1 cellular context compared by ENCODE assay signal in the genomic region with DNA sequence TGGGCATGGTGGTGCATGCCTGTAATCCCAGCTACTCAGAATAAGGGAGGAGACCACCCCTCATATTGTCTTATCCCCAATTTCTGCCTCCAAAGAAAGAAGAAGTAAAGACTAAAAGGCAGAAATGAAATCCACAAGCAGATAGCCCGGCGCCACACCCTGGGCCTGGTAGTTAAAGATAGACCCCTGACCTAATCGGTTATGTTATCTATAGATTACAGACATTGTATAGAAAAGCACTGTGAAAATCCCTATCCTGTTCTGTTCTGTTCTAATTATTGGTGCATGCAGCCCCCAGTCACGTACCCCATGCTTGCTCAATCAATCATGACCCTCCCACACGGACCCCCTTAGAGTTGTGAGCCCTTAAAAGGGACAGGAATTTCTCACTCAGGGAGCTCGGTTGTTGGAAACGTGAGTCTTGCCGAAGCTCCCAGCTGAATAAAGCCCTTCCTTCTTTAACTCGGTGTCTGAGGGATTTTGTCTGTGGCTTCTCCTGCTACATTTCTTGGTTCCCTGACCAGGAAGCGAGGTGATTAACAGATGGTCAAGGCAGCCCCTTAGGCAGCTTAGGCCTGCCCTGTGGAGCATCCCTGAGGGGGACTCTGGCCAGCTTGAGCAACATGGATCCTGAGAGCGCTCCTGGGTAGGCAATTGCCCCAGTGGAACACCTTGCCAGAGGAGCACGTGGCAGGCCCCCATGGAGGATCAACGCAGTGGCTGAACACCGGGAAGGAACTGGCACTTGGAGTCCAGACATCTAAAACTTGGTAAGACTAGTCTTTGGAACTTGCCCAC.
TF ChIP-seq lines count a peak whose summit lies in the region.
"Not testable (repeated sequence)": the region's sequence is repeated elsewhere in the genome, so short reads cannot be mapped to it uniquely, and the experiment has no call there.

No MANE protein-coding gene starts in this region.

TF ChIP-seq in K562, 482 proteins besides CTCF, POLR2A, EP300 and RAD21 (continued from another document and continues in another):
- TF ChIP-seq ARNT (IDR thresholded peaks at IDR 0.05) (peak in 1 of 2 experiments; percentile 34; a peak in 2 of 4 replicates), SAP30 (IDR thresholded peaks at IDR 0.05; ENCODE audit: borderline replicate concordance, insufficient read depth, low read depth, low read length, poor library complexity, severe bottlenecking) (peak; percentile 37), ZNF57 (CRISPR knock-in tag; IDR thresholded peaks at IDR 0.05) (0 out of 2 replicates have a peak, but pooled peaks have one; percentile 25), MTA3 (IDR thresholded peaks at IDR 0.05; ENCODE audit: borderline replicate concordance) (peak; percentile 68; the same call in 1 of the 2 replicates), ZNF395 (CRISPR knock-in tag; IDR thresholded peaks at IDR 0.05) (peak; percentile 25; the same call in 1 of the 2 replicates), FOSL1 (tag; conservative IDR thresholded peaks at IDR 0.05) (peak; percentile 44), RBFOX2 (IDR thresholded peaks at IDR 0.05; ENCODE audit: low read depth, low read length) (peak; percentile 63), ZBTB17 (CRISPR knock-in tag; IDR thresholded peaks at IDR 0.05) (0 out of 2 replicates have a peak, but pooled peaks have one; percentile 35), TFAP4 (CRISPR knock-in tag; IDR thresholded peaks at IDR 0.05; ENCODE audit: borderline replicate concordance) (peak; percentile 64; the same call in 1 of the 2 replicates), ERF (CRISPR knock-in tag; IDR thresholded peaks at IDR 0.05) (0 out of 2 replicates have a peak, but pooled peaks have one; percentile 20), GATA2 (CRISPR knock-in tag; IDR thresholded peaks at IDR 0.05) (peak; percentile 82), CCNT2 (IDR thresholded peaks at IDR 0.05; ENCODE audit: borderline replicate concordance, extremely low read depth, insufficient read length, low read depth, low read length) (peak; percentile 42), BCOR (IDR thresholded peaks at IDR 0.05) (peak; percentile 50), MBD2 (IDR thresholded peaks at IDR 0.05; ENCODE audit: borderline replicate concordance, low read depth) (peak; percentile 43), CREB3 (tag; conservative IDR thresholded peaks at IDR 0.05; ENCODE audit: low read depth) (peak; percentile 58; the same call in 1 of the 2 replicates), GABPA (tag; conservative IDR thresholded peaks at IDR 0.05; ENCODE audit: low read depth) (0 out of 2 replicates have a peak, but pooled peaks have one; percentile 7), ZNF24 (IDR thresholded peaks at IDR 0.05) (peak; percentile 80), ZNF197 (CRISPR knock-in tag; IDR thresholded peaks at IDR 0.05; ENCODE audit: low read depth) (peak; percentile 86; the same call in 1 of the 2 replicates), JUN (IDR thresholded peaks at IDR 0.05; ENCODE audit: borderline replicate concordance, low read depth, low read length) (0 out of 2 replicates have a peak, but pooled peaks have one; percentile 35), E2F6 (IDR thresholded peaks at IDR 0.05; ENCODE audit: borderline replicate concordance in 1 of 2, extremely low read depth in 1 of 2, insufficient read depth in 1 of 2, insufficient read length in 1 of 2, low read depth in 1 of 2, low read length in 1 of 2, poor library complexity in 1 of 2, severe bottlenecking in 1 of 2) (peak in 1 of 2 experiments; percentile 29), PML (IDR thresholded peaks at IDR 0.05; ENCODE audit: low read length) (peak; percentile 79), KLF16 (IDR thresholded peaks at IDR 0.05) (peak; percentile 89), BRD4 (IDR thresholded peaks at IDR 0.05) (peak; percentile 66; the same call in 1 of the 2 replicates), MTF1 (CRISPR knock-in tag; IDR thresholded peaks at IDR 0.05; ENCODE audit: borderline replicate concordance) (0 out of 2 replicates have a peak, but pooled peaks have one; percentile 3), TCF3 (CRISPR knock-in tag; IDR thresholded peaks at IDR 0.05) (peak; percentile 93), ZNF766 (CRISPR knock-in tag; conservative IDR thresholded peaks at IDR 0.05) (peak; percentile 55; the same call in 1 of the 2 replicates), PHB2 (IDR thresholded peaks at IDR 0.05; ENCODE audit: low read depth) (peak; percentile 73; the same call in 1 of the 2 replicates), GATAD2B (IDR thresholded peaks at IDR 0.05; ENCODE audit: borderline replicate concordance) (peak; percentile 85; the same call in 1 of the 2 replicates), NFIC (IDR thresholded peaks at IDR 0.05) (peak; percentile 63), LEF1 (IDR thresholded peaks at IDR 0.05) (peak; percentile 97), NR2C1 (tag; IDR thresholded peaks at IDR 0.05) (0 out of 2 replicates have a peak, but pooled peaks have one; percentile 49), ZNF583 (CRISPR knock-in tag; IDR thresholded peaks at IDR 0.05) (peak; percentile 91), JUND (IDR thresholded peaks at IDR 0.05; ENCODE audit: borderline replicate concordance, low read depth, low read length) (peak; percentile 49), TEAD4 (IDR thresholded peaks at IDR 0.05; ENCODE audit: low read length) (peak; percentile 87), ZEB2 (IDR thresholded peaks at IDR 0.05) (peak; percentile 41; the same call in 1 of the 2 replicates), ZNF445 (CRISPR knock-in tag; IDR thresholded peaks at IDR 0.05; ENCODE audit: low read depth) (peak; percentile 11; the same call in 1 of the 2 replicates), ZNF592 (IDR thresholded peaks at IDR 0.05) (peak; percentile 94), CHD1 (IDR thresholded peaks at IDR 0.05; ENCODE audit: low read length) (peak; percentile 81), SMAD4 (CRISPR knock-in tag; conservative IDR thresholded peaks at IDR 0.05) (peak; percentile 62)
- TF ChIP-seq, protein P1, sequence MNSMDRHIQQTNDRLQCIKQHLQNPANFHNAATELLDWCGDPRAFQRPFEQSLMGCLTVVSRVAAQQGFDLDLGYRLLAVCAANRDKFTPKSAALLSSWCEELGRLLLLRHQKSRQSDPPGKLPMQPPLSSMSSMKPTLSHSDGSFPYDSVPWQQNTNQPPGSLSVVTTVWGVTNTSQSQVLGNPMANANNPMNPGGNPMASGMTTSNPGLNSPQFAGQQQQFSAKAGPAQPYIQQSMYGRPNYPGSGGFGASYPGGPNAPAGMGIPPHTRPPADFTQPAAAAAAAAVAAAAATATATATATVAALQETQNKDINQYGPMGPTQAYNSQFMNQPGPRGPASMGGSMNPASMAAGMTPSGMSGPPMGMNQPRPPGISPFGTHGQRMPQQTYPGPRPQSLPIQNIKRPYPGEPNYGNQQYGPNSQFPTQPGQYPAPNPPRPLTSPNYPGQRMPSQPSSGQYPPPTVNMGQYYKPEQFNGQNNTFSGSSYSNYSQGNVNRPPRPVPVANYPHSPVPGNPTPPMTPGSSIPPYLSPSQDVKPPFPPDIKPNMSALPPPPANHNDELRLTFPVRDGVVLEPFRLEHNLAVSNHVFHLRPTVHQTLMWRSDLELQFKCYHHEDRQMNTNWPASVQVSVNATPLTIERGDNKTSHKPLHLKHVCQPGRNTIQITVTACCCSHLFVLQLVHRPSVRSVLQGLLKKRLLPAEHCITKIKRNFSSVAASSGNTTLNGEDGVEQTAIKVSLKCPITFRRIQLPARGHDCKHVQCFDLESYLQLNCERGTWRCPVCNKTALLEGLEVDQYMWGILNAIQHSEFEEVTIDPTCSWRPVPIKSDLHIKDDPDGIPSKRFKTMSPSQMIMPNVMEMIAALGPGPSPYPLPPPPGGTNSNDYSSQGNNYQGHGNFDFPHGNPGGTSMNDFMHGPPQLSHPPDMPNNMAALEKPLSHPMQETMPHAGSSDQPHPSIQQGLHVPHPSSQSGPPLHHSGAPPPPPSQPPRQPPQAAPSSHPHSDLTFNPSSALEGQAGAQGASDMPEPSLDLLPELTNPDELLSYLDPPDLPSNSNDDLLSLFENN (IDR thresholded peaks at IDR 0.05; ENCODE audit: low read depth in 2 of 2, low read length in 2 of 2): peak in 1 of 2 experiments; percentile 58; a peak in 1 of 4 replicates
- TF ChIP-seq, protein P2, sequence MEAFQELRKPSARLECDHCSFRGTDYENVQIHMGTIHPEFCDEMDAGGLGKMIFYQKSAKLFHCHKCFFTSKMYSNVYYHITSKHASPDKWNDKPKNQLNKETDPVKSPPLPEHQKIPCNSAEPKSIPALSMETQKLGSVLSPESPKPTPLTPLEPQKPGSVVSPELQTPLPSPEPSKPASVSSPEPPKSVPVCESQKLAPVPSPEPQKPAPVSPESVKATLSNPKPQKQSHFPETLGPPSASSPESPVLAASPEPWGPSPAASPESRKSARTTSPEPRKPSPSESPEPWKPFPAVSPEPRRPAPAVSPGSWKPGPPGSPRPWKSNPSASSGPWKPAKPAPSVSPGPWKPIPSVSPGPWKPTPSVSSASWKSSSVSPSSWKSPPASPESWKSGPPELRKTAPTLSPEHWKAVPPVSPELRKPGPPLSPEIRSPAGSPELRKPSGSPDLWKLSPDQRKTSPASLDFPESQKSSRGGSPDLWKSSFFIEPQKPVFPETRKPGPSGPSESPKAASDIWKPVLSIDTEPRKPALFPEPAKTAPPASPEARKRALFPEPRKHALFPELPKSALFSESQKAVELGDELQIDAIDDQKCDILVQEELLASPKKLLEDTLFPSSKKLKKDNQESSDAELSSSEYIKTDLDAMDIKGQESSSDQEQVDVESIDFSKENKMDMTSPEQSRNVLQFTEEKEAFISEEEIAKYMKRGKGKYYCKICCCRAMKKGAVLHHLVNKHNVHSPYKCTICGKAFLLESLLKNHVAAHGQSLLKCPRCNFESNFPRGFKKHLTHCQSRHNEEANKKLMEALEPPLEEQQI (IDR thresholded peaks at IDR 0.05): peak; percentile 83
- not testable (repeated sequence) for TF ChIP-seq JUN (CRISPR knock-in tag; IDR thresholded peaks at IDR 0.05; ENCODE audit: borderline replicate concordance); NR2C1 (IDR thresholded peaks at IDR 0.05); JUND (tag; IDR thresholded peaks at IDR 0.05; ENCODE audit: borderline replicate concordance, low read depth, low read length); TEAD4 (CRISPR knock-in tag; IDR thresholded peaks at IDR 0.05; ENCODE audit: borderline replicate concordance)
